38 cellular contexts compared by ENCODE assay signal in genomic region chr16:67291461-67291860, GRCh38. TPM values are rescaled to one million over a fixed set of nuclear protein-coding genes. Genes with fewer than 3 reads are reported as not detected.
"Had no signal": no experiment of that assay in that cellular context is flagged by ENCODE, and none has a peak within 500 bp of the region (broad histone marks: within the 10 kb centered on the region; RNA-seq: fewer than 3 reads in every experiment).

No MANE protein-coding gene starts in this region.

- H3K36me3 ChIP-seq: ascending aorta, cardiac muscle cell had no signal

- H3K27ac Mint-ChIP-seq: activated B cell treated with CpG ODN at 0.5 μM for 24 hours; activated CD4-positive, alpha-beta memory T cell treated with anti-CD3 and anti-CD28 coated beads, Interleukin-2, amount 10 ng/mL, durations not matched to agents 7 days and 5 days; activated CD4-positive, alpha-beta T cell treated with anti-CD3 and anti-CD28 coated beads, Interleukin-2, amount 10 ng/mL, durations not matched to agents 24 days and 14 days; activated CD8-positive, alpha-beta memory T cell treated with anti-CD3 and anti-CD28 coated beads, Interleukin-2, amount 10 ng/mL, durations not matched to agents 7 days and 5 days; activated CD8-positive, alpha-beta T cell treated with anti-CD3 and anti-CD28 coated beads, Interleukin-2, amount 10 ng/mL, durations not matched to agents 7 days and 5 days; activated naive CD4-positive, alpha-beta T cell treated with anti-CD3 and anti-CD28 coated beads, Interleukin-2, amount 10 ng/mL, durations not matched to agents 7 days and 5 days; activated naive CD4-positive, alpha-beta T cell treated with anti-CD3 and anti-CD28 coated beads, Interleukin-2, amount 50 U/mL, for 24 hours; activated naive CD8-positive, alpha-beta T cell; activated naive CD8-positive, alpha-beta T cell treated with anti-CD3 and anti-CD28 coated beads, Interleukin-2, amount 10 ng/mL, durations not matched to agents 7 days and 5 days; activated naive CD8-positive, alpha-beta T cell treated with anti-CD3 and anti-CD28 coated beads, Interleukin-2, amount 50 U/mL, for 24 hours; activated T-cell treated with anti-CD3 and anti-CD28 coated beads, Interleukin-2, amount 50 U/mL, for 24 hours; activated T-helper 2 cell treated with anti-CD3 and anti-CD28 coated beads, Interferon-gamma antibody, Interleukin-2, Interleukin-4, amounts not matched to agents 10 μg/mL and 5 μg/mL and 100 μg/mL, durations not matched to agents 14 hours and 24 hours and 36 hours; brain; T-helper 1 cell treated with Interleukin-12 subunit alpha and Interleukin-12 subunit beta and Interleukin-4 antibody, amounts not matched to agents 30 μg/mL and 1 μg/mL, for 36 hours; T-helper 2 cell treated with Interferon-gamma antibody and Interleukin-4, amounts not matched to agents 5 μg/mL and 100 μg/mL, for 36 hours had no signal

- FAIRE-seq: bronchial epithelial cell, TTC549 had no signal

- ATAC-seq: activated CD8-positive, alpha-beta memory T cell treated with anti-CD3 and anti-CD28 coated beads, Interleukin-2, amount 10 ng/mL, durations not matched to agents 7 days and 5 days; activated CD8-positive, alpha-beta T cell treated with anti-CD3 and anti-CD28 coated beads, Interleukin-2, amount 10 ng/mL, durations not matched to agents 7 days and 5 days; activated naive CD8-positive, alpha-beta T cell treated with anti-CD3 and anti-CD28 coated beads, Interleukin-2, amount 50 U/mL, for 24 hours had no signal

- H3K9me3 ChIP-seq: ascending aorta had no signal

- DNase-seq: activated B cell treated with CpG ODN at 0.5 μM for 24 hours; activated CD4-positive, alpha-beta memory T cell treated with anti-CD3 and anti-CD28 coated beads, Interleukin-2, amount 10 ng/mL, durations not matched to agents 7 days and 5 days; activated CD4-positive, alpha-beta T cell treated with anti-CD3 and anti-CD28 coated beads for 4 hours; activated CD4-positive, alpha-beta T cell treated with anti-CD3 and anti-CD28 coated beads, Interleukin-2, amount 10 ng/mL, durations not matched to agents 24 days and 14 days; activated CD4-positive, alpha-beta T cell treated with anti-CD3 and anti-CD28 coated beads, Interleukin-2, amount 50 U/mL, for 1 hour; activated CD4-positive, alpha-beta T cell treated with anti-CD3 and anti-CD28 coated beads, Interleukin-2, amount 50 U/mL, for 48 hours; activated CD4-positive, CD25-positive, alpha-beta regulatory T cell treated with anti-CD3 and anti-CD28 coated beads, Interleukin-2, amount 50 U/mL, for 72 hours; activated CD8-positive, alpha-beta memory T cell treated with anti-CD3 and anti-CD28 coated beads for 24 hours; activated CD8-positive, alpha-beta memory T cell treated with anti-CD3 and anti-CD28 coated beads, Interleukin-2, amount 10 ng/mL, durations not matched to agents 7 days and 5 days; activated CD8-positive, alpha-beta memory T cell treated with anti-CD3 and anti-CD28 coated beads, Interleukin-2, amount 50 U/mL, for 48 hours; activated CD8-positive, alpha-beta T cell treated with anti-CD3 and anti-CD28 coated beads, Interleukin-2, amount 10 ng/mL, durations not matched to agents 7 days and 5 days; activated effector memory CD4-positive, alpha-beta T cell treated with Interleukin-2 at 50 U/mL for 16 hours; activated gamma-delta T cell; activated naive CD4-positive, alpha-beta T cell treated with anti-CD3 and anti-CD28 coated beads, Interleukin-2, amount 10 ng/mL, durations not matched to agents 7 days and 5 days; activated naive CD4-positive, alpha-beta T cell treated with Interleukin-2 at 50 U/mL for 16 hours; activated naive CD8-positive, alpha-beta T cell treated with anti-CD3 and anti-CD28 coated beads, Interleukin-2, amount 10 ng/mL, durations not matched to agents 7 days and 5 days; activated naive CD8-positive, alpha-beta T cell treated with anti-CD3 and anti-CD28 coated beads, Interleukin-2, amount 50 U/mL, for 24 hours; activated T-cell treated with anti-CD3 and anti-CD28 coated beads, Interleukin-2, amount 50 U/mL, for 24 hours; activated T-cell treated with anti-CD3 and anti-CD28 coated beads, Interleukin-2, amount 50 U/mL, for 48 hours; amygdala; anterior cingulate cortex; caudate nucleus; cerebellar nuclear complex; T-helper 2 cell; T-helper 9 cell had no signal

- H3K4me3 Mint-ChIP-seq: activated B cell treated with CpG ODN at 0.5 μM for 24 hours; activated CD4-positive, alpha-beta memory T cell treated with anti-CD3 and anti-CD28 coated beads, Interleukin-2, amount 10 ng/mL, durations not matched to agents 7 days and 5 days; activated CD4-positive, alpha-beta T cell treated with anti-CD3 and anti-CD28 coated beads, Interleukin-2, amount 10 ng/mL, durations not matched to agents 24 days and 14 days; activated CD8-positive, alpha-beta memory T cell treated with anti-CD3 and anti-CD28 coated beads, Interleukin-2, amount 10 ng/mL, durations not matched to agents 7 days and 5 days; activated CD8-positive, alpha-beta T cell treated with anti-CD3 and anti-CD28 coated beads, Interleukin-2, amount 10 ng/mL, durations not matched to agents 7 days and 5 days; activated naive CD4-positive, alpha-beta T cell treated with anti-CD3 and anti-CD28 coated beads, Interleukin-2, amount 10 ng/mL, durations not matched to agents 7 days and 5 days; activated naive CD4-positive, alpha-beta T cell treated with anti-CD3 and anti-CD28 coated beads, Interleukin-2, amount 50 U/mL, for 24 hours; activated naive CD8-positive, alpha-beta T cell; activated naive CD8-positive, alpha-beta T cell treated with anti-CD3 and anti-CD28 coated beads, Interleukin-2, amount 10 ng/mL, durations not matched to agents 7 days and 5 days; activated naive CD8-positive, alpha-beta T cell treated with anti-CD3 and anti-CD28 coated beads, Interleukin-2, amount 50 U/mL, for 24 hours; activated T-cell treated with anti-CD3 and anti-CD28 coated beads, Interleukin-2, amount 50 U/mL, for 24 hours; brain; central memory CD8-positive, alpha-beta T cell; T-helper 1 cell treated with Interleukin-12 subunit alpha and Interleukin-12 subunit beta and Interleukin-4 antibody, amounts not matched to agents 30 μg/mL and 1 μg/mL, for 36 hours; T-helper 2 cell treated with Interferon-gamma antibody and Interleukin-4, amounts not matched to agents 5 μg/mL and 100 μg/mL, for 36 hours had no signal

- H3K9me3 Mint-ChIP-seq: activated B cell treated with CpG ODN at 0.5 μM for 24 hours; activated CD4-positive, alpha-beta memory T cell treated with anti-CD3 and anti-CD28 coated beads, Interleukin-2, amount 10 ng/mL, durations not matched to agents 7 days and 5 days; activated CD4-positive, alpha-beta T cell treated with anti-CD3 and anti-CD28 coated beads, Interleukin-2, amount 10 ng/mL, durations not matched to agents 24 days and 14 days; activated naive CD4-positive, alpha-beta T cell treated with anti-CD3 and anti-CD28 coated beads, Interleukin-2, amount 10 ng/mL, durations not matched to agents 7 days and 5 days; activated naive CD4-positive, alpha-beta T cell treated with anti-CD3 and anti-CD28 coated beads, Interleukin-2, amount 50 U/mL, for 24 hours; activated naive CD8-positive, alpha-beta T cell treated with anti-CD3 and anti-CD28 coated beads, Interleukin-2, amount 10 ng/mL, durations not matched to agents 7 days and 5 days; activated naive CD8-positive, alpha-beta T cell treated with anti-CD3 and anti-CD28 coated beads, Interleukin-2, amount 50 U/mL, for 24 hours; activated T-cell treated with anti-CD3 and anti-CD28 coated beads, Interleukin-2, amount 50 U/mL, for 24 hours; activated T-helper 2 cell treated with anti-CD3 and anti-CD28 coated beads, Interferon-gamma antibody, Interleukin-2, Interleukin-4, amounts not matched to agents 10 μg/mL and 5 μg/mL and 100 μg/mL, durations not matched to agents 14 hours and 24 hours and 36 hours; brain; central memory CD8-positive, alpha-beta T cell; T-helper 1 cell treated with Interleukin-12 subunit alpha and Interleukin-12 subunit beta and Interleukin-4 antibody, amounts not matched to agents 30 μg/mL and 1 μg/mL, for 36 hours; T-helper 2 cell treated with Interferon-gamma antibody and Interleukin-4, amounts not matched to agents 5 μg/mL and 100 μg/mL, for 36 hours had no signal

- H3K36me3 Mint-ChIP-seq: activated CD8-positive, alpha-beta memory T cell treated with anti-CD3 and anti-CD28 coated beads, Interleukin-2, amount 10 ng/mL, durations not matched to agents 7 days and 5 days; activated naive CD4-positive, alpha-beta T cell treated with anti-CD3 and anti-CD28 coated beads, Interleukin-2, amount 10 ng/mL, durations not matched to agents 7 days and 5 days; activated naive CD4-positive, alpha-beta T cell treated with anti-CD3 and anti-CD28 coated beads, Interleukin-2, amount 50 U/mL, for 24 hours; activated naive CD8-positive, alpha-beta T cell treated with anti-CD3 and anti-CD28 coated beads, Interleukin-2, amount 10 ng/mL, durations not matched to agents 7 days and 5 days; brain had no signal

- H3K27me3 Mint-ChIP-seq: activated CD4-positive, alpha-beta T cell treated with anti-CD3 and anti-CD28 coated beads, Interleukin-2, amount 10 ng/mL, durations not matched to agents 24 days and 14 days; activated CD8-positive, alpha-beta memory T cell treated with anti-CD3 and anti-CD28 coated beads, Interleukin-2, amount 10 ng/mL, durations not matched to agents 7 days and 5 days; activated naive CD4-positive, alpha-beta T cell treated with anti-CD3 and anti-CD28 coated beads, Interleukin-2, amount 50 U/mL, for 24 hours; activated naive CD8-positive, alpha-beta T cell; activated naive CD8-positive, alpha-beta T cell treated with anti-CD3 and anti-CD28 coated beads, Interleukin-2, amount 50 U/mL, for 24 hours; activated T-cell treated with anti-CD3 and anti-CD28 coated beads, Interleukin-2, amount 50 U/mL, for 24 hours; central memory CD8-positive, alpha-beta T cell had no signal

- H3K27ac ChIP-seq: ascending aorta, cardiac muscle cell, VCaP had no signal

- H3K27me3 ChIP-seq: ascending aorta had no signal

- H3K4me1 Mint-ChIP-seq: activated B cell treated with CpG ODN at 0.5 μM for 24 hours; activated naive CD4-positive, alpha-beta T cell treated with anti-CD3 and anti-CD28 coated beads, Interleukin-2, amount 50 U/mL, for 24 hours; brain had no signal

- H3K4me3 ChIP-seq: ascending aorta, cardiac muscle cell had no signal

- H3K4me1 ChIP-seq: ascending aorta had no signal

RNA-seq across cellular contexts. Expression of gene KCTD19, which starts 35.1 kb away (rescaled TPM):
- total RNA-seq: activated B cell treated with CpG ODN at 0.5 μM for 24 hours, ascending aorta, bronchial epithelial cell, chondrocyte had no signal
- polyA plus RNA-seq: cardiac muscle cell had no signal

RNA-seq across cellular contexts. Expression of gene LRRC36, which starts 35.2 kb away (rescaled TPM):
- total RNA-seq: activated CD4-positive, alpha-beta memory T cell treated with anti-CD3 and anti-CD28 coated beads, Interleukin-2, amount 10 ng/mL, durations not matched to agents 7 days and 5 days; activated CD8-positive, alpha-beta T cell treated with anti-CD3 and anti-CD28 coated beads, Interleukin-2, amount 10 ng/mL, durations not matched to agents 7 days and 5 days; ascending aorta; bronchial epithelial cell had no signal
- polyA plus RNA-seq: cardiac muscle cell had no signal
